ENCODE assay signal across 20 cellular contexts in the genomic region with DNA sequence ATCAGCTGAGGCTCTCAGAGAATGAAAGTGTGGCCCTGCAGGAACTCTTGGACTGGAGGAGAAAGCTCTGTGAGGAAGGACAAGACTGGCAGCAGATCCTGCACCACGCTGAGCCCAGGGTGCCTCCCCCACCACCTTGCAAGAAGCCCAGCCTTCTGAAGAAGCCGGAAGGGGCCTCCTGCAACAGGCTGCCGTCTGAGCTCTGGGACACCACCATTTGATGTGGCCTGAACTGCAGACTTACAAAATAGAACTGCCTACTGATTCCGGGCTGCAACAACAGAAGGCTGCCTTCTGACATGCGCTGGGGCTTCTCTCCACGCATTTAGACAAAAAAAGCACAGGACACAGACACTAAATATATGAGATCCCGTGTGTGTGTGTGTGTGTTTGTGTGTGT.
"Had no signal": no experiment of that assay in that cellular context is flagged by ENCODE, and none has a peak within 500 bp of the region (broad histone marks: within the 10 kb centered on the region; RNA-seq: fewer than 3 reads in every experiment).

No MANE protein-coding gene starts in this region.

- H3K4me1 ChIP-seq: esophagus muscularis mucosa, gastrocnemius medialis, pancreas, testis had no signal

- DNase-seq: effector memory CD8-positive, alpha-beta T cell; gastrocnemius medialis; islet precursor cell; mammary epithelial cell; naive thymus-derived CD8-positive, alpha-beta T cell; occipital lobe; pancreas; right cardiac atrium; small intestine; stimulated activated CD4-positive, alpha-beta T cell treated with anti-CD3 and anti-CD28 coated beads, Interleukin-12 subunit alpha, Interleukin-12 subunit beta, amount 100 ng/mL, for 4 hours; stimulated activated CD4-positive, alpha-beta T cell treated with anti-CD3 and anti-CD28 coated beads, Interleukin-2, amount 100 ng/mL, for 48 hours; testis; trophoblast cell had no signal

- H3K9me3 ChIP-seq: esophagus muscularis mucosa, gastrocnemius medialis, pancreas, testis had no signal

- H3K4me1 Mint-ChIP-seq: stimulated activated effector memory CD8-positive, alpha-beta T cell treated with anti-CD3 and anti-CD28 coated beads, Interleukin-12 subunit alpha, Interleukin-12 subunit beta, amount 100 ng/mL, for 72 hours had no signal

- H3K4me3 ChIP-seq: esophagus muscularis mucosa, gastrocnemius medialis, pancreas, testis had no signal

- H3K27ac Mint-ChIP-seq: dendritic cell treated with granulocyte-macrophage colony-stimulating factor and Interleukin-4, amounts not matched to agents 40 ng/mL and 50 ng/mL, for 4 days; effector memory CD8-positive, alpha-beta T cell; naive thymus-derived CD8-positive, alpha-beta T cell; progenitor cell of endocrine pancreas; stimulated activated effector memory CD8-positive, alpha-beta T cell treated with anti-CD3 and anti-CD28 coated beads, Interleukin-12 subunit alpha, Interleukin-12 subunit beta, amount 100 ng/mL, for 72 hours; stimulated activated naive CD8-positive, alpha-beta T cell treated with anti-CD3 and anti-CD28 coated beads, Interleukin-15, Interleukin-2, amounts not matched to agents 100 ng/mL and 50 ng/mL, for 24 hours had no signal

- H3K36me3 ChIP-seq: esophagus muscularis mucosa, gastrocnemius medialis, pancreas had no signal

- H3K4me3 Mint-ChIP-seq: dendritic cell treated with granulocyte-macrophage colony-stimulating factor and Interleukin-4, amounts not matched to agents 40 ng/mL and 50 ng/mL, for 4 days; effector memory CD8-positive, alpha-beta T cell; naive thymus-derived CD8-positive, alpha-beta T cell; stimulated activated effector memory CD8-positive, alpha-beta T cell treated with anti-CD3 and anti-CD28 coated beads, Interleukin-12 subunit alpha, Interleukin-12 subunit beta, amount 100 ng/mL, for 72 hours; stimulated activated naive CD8-positive, alpha-beta T cell treated with anti-CD3 and anti-CD28 coated beads, Interleukin-15, Interleukin-2, amounts not matched to agents 100 ng/mL and 50 ng/mL, for 24 hours had no signal

- ATAC-seq: effector memory CD8-positive, alpha-beta T cell; gastrocnemius medialis; left lobe of liver; pancreas; right cardiac atrium; stimulated activated effector memory CD8-positive, alpha-beta T cell treated with anti-CD3 and anti-CD28 coated beads, Interleukin-12 subunit alpha, Interleukin-12 subunit beta, amount 100 ng/mL, for 72 hours had no signal

- H3K36me3 Mint-ChIP-seq: naive thymus-derived CD8-positive, alpha-beta T cell; stimulated activated effector memory CD8-positive, alpha-beta T cell treated with anti-CD3 and anti-CD28 coated beads, Interleukin-12 subunit alpha, Interleukin-12 subunit beta, amount 100 ng/mL, for 72 hours had no signal

- H3K27me3 Mint-ChIP-seq: effector memory CD8-positive, alpha-beta T cell had no signal

- H3K27me3 ChIP-seq: esophagus muscularis mucosa, gastrocnemius medialis, pancreas, testis had no signal

- H3K27ac ChIP-seq: epithelial cell of prostate, esophagus muscularis mucosa, gastrocnemius medialis, pancreas, testis had no signal

- H3K9me3 Mint-ChIP-seq: dendritic cell treated with granulocyte-macrophage colony-stimulating factor and Interleukin-4, amounts not matched to agents 40 ng/mL and 50 ng/mL, for 4 days; stimulated activated effector memory CD8-positive, alpha-beta T cell treated with anti-CD3 and anti-CD28 coated beads, Interleukin-12 subunit alpha, Interleukin-12 subunit beta, amount 100 ng/mL, for 72 hours; stimulated activated naive CD8-positive, alpha-beta T cell treated with anti-CD3 and anti-CD28 coated beads, Interleukin-15, Interleukin-2, amounts not matched to agents 100 ng/mL and 50 ng/mL, for 24 hours had no signal
